Comparison of ENCODE assay signal across 1 cellular context in genomic region chr2:63544017-63544627, GRCh38.
TF ChIP-seq lines count a peak whose summit lies in the region.

No MANE protein-coding gene starts in this region.

TF ChIP-seq in K562, 482 proteins besides CTCF, POLR2A, EP300 and RAD21:
- TF ChIP-seq, protein P1, sequence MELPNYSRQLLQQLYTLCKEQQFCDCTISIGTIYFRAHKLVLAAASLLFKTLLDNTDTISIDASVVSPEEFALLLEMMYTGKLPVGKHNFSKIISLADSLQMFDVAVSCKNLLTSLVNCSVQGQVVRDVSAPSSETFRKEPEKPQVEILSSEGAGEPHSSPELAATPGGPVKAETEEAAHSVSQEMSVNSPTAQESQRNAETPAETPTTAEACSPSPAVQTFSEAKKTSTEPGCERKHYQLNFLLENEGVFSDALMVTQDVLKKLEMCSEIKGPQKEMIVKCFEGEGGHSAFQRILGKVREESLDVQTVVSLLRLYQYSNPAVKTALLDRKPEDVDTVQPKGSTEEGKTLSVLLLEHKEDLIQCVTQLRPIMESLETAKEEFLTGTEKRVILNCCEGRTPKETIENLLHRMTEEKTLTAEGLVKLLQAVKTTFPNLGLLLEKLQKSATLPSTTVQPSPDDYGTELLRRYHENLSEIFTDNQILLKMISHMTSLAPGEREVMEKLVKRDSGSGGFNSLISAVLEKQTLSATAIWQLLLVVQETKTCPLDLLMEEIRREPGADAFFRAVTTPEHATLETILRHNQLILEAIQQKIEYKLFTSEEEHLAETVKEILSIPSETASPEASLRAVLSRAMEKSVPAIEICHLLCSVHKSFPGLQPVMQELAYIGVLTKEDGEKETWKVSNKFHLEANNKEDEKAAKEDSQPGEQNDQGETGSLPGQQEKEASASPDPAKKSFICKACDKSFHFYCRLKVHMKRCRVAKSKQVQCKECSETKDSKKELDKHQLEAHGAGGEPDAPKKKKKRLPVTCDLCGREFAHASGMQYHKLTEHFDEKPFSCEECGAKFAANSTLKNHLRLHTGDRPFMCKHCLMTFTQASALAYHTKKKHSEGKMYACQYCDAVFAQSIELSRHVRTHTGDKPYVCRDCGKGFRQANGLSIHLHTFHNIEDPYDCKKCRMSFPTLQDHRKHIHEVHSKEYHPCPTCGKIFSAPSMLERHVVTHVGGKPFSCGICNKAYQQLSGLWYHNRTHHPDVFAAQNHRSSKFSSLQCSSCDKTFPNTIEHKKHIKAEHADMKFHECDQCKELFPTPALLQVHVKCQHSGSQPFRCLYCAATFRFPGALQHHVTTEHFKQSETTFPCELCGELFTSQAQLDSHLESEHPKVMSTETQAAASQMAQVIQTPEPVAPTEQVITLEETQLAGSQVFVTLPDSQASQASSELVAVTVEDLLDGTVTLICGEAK (IDR thresholded peaks at IDR 0.05): peak; percentile 82
- TF ChIP-seq, protein P1 (CRISPR knock-in tag; IDR thresholded peaks at IDR 0.05): no peak
- no peak for TF ChIP-seq EZH2 (IDR thresholded peaks at IDR 0.05; ENCODE audit: borderline replicate concordance, low read depth, low read length)
